12 cellular contexts compared by ENCODE assay signal in the genomic region with DNA sequence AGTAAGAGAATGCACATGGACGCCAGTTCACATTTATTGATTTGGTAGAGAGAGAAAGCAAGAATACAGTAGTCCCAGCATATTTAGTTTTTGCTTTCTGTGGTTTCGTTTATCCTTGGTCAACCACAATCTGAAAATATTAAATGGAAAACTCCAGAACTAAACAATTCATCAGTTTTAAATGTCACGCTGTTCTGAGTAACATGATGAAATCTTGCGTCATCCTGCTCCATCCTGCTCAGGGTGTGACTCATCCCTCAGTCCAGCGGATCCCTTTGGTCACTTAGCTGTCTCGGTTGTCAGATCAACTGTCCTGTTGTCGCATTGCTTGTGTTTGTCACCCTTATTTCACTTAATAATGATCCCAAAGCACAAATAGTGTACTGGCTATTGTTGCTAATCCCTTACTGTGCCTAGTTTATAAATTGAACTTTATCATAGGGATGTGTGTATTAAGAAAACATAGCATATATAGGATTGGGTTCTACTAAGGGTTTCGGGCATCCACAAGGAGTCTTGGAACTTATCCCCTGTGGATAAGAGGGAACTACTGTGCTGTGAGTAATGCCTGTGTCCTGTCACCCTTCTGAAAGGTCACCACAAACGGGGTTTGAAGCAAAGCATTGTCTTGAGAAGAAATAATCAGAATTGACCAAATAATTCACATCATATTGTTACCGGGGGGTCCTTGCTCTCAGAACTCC.
A peak's percentile ranks its signal among the peaks of the same experiment; 100 is the strongest.
DNase-seq lines count a peak whose midpoint lies in the region; ATAC-seq and TF ChIP-seq lines count a peak whose summit lies in the region.
"Had no signal": no experiment of that assay in that cellular context is flagged by ENCODE, and none has a peak within 500 bp of the region (broad histone marks: within the 10 kb centered on the region; RNA-seq: fewer than 3 reads in every experiment).

No MANE protein-coding gene starts in this region.

- in situ Hi-C loops in G401 (cut with HindIII; ENCODE audit: low sequenced_read_pairs) = no loop called here

- intact Hi-C loops in A673 (cut with micrococcal nuclease; ENCODE audit: unreplicated experiment) (no loop called here), heart left ventricle (cut with DNase I) (loop anchor here in 1 of 10 donors (10.0 kb wide), 1 partner anchor 682 kb away; no protein-coding TSS in a partner anchor)

- DNase-seq in A673 (ENCODE audit: low spot score) = peak; percentile 37
- DNase-seq in HS-27A (ENCODE audit: low read depth) = peak; percentile 59
- peak; percentile 67 for DNase-seq in foreskin melanocyte
- no peak for DNase-seq in NCI-H1694 treated with DMSO at 0.1 percent for 48 hours (lab: John Stamatoyannopoulos, UW)
- DNase-seq in Kasumi-1 (lab: John Stamatoyannopoulos, UW) = no peak
- DNase-seq in heart left ventricle = no peak
- DNase-seq in G401 (ENCODE audit: low spot score) = no peak
- DNase-seq: activated CD4-positive, alpha-beta T cell treated with anti-CD3 and anti-CD28 coated beads, Interleukin-2, amount 50 U/mL, for 48 hours; BE2C; NCI-H1092 treated with DMSO at 0.1 percent for 48 hours; stomach had no signal

- H3K4me1 ChIP-seq in A673 (ENCODE audit: insufficient read depth, low read length, poor library complexity, severe bottlenecking) (peaks cover 4% of the 10 kb centered on the region), heart left ventricle (no peaks in the 10 kb centered on the region)
- H3K4me1 ChIP-seq: BE2C, stomach had no signal

- 82 to 85% (median 84%) methylated on average over 10 of the region's 10 CpGs for WGBS in heart left ventricle, 4 donors

- H3K4me3 ChIP-seq in A673 (ENCODE audit: low read depth, low read length, poor library complexity, severe bottlenecking) = no peak overlapping the region
- H3K4me3 ChIP-seq in heart left ventricle = no peak overlapping the region
- H3K4me3 ChIP-seq: stomach had no signal

- H3K27ac ChIP-seq in A673 (ENCODE audit: low read depth, low read length, poor library complexity, severe bottlenecking) (no peak overlapping the region), heart left ventricle (no peak overlapping the region)
- H3K27ac ChIP-seq: stomach had no signal

- no peaks in the 10 kb centered on the region for H3K36me3 ChIP-seq in A673 (ENCODE audit: insufficient read depth, low read length, poor library complexity, severe bottlenecking)
- no peaks in the 10 kb centered on the region for H3K36me3 ChIP-seq in heart left ventricle
- H3K36me3 ChIP-seq: BE2C, stomach had no signal

- BruUV-seq in A673 (replicated peaks; lab: Mats Ljungman, UMichigan) = no TSS peak

- ATAC-seq in SK-N-SH treated with all-trans-retinoic acid at 6 μM for 48 hours = no peak
- ATAC-seq in heart left ventricle = no peak

- H3K27me3 ChIP-seq in A673 (replicated peaks; ENCODE audit: insufficient read depth, low read depth, low read length, poor library complexity) (no peaks in the 10 kb centered on the region), heart left ventricle (no peaks in the 10 kb centered on the region)
- H3K27me3 ChIP-seq: BE2C had no signal

- TF ChIP-seq CTCF in A673 (conservative IDR thresholded peaks at IDR 0.05; ENCODE audit: low read depth, low read length) (no peak), heart left ventricle (IDR thresholded peaks at IDR 0.05) (no peak)

- no peak for TF ChIP-seq POLR2A in heart left ventricle (IDR thresholded peaks at IDR 0.05)

- no peaks in the 10 kb centered on the region for H3K9me3 ChIP-seq in A673 (ENCODE audit: low read depth, low read length, poor library complexity, severe bottlenecking)
- H3K9me3 ChIP-seq in heart left ventricle = peaks cover 0 to 2% (median 0%) of the 10 kb centered on the region in 12 donors
- H3K9me3 ChIP-seq: BE2C had no signal

- POLR2A ChIA-PET in A673 (lab: Charles Lee; ENCODE audit: low non-redundant PET) = no interaction called here

- CTCF ChIA-PET in A673 (lab: Charles Lee) = no interaction called here

TF ChIP-seq in SK-N-SH treated with all-trans-retinoic acid at 6 μM for 48 hours, 23 proteins besides CTCF, POLR2A, EP300 and RAD21:
- TF ChIP-seq RARB (CRISPR knock-in tag; IDR thresholded peaks at IDR 0.05) (no peak), ZC3H10 (CRISPR knock-in tag; IDR thresholded peaks at IDR 0.05) (0 out of 2 replicates have a peak, but pooled peaks have one; percentile 47)

Comparison
In these comparisons a context has a peak if more than half of its experiments do, and no peak if none do; other contexts are left out.
1. DNase-seq: peak in A673 (single experiment), HS-27A (single experiment) and foreskin melanocyte (single experiment); none in NCI-H1694 treated with DMSO at 0.1 percent for 48 hours (single experiment), Kasumi-1 (0 of 2), heart left ventricle (0 of 5) and G401 (single experiment).